ENCODE assay signal across 11 cellular contexts in genomic region chr14:68608235-68608962, GRCh38.
DNase-seq lines count a peak whose midpoint lies in the region; ATAC-seq and TF ChIP-seq lines count a peak whose summit lies in the region.
"Had no signal": no experiment of that assay in that cellular context is flagged by ENCODE, and none has a peak within 500 bp of the region (broad histone marks: within the 10 kb centered on the region; RNA-seq: fewer than 3 reads in every experiment).

No MANE protein-coding gene starts in this region.

- peaks cover 28 to 48% (median 35%) of the 10 kb centered on the region in 11 experiments for H3K9me3 ChIP-seq in BLaER1 treated with 17β-estradiol and CSF1 and Interleukin-3, amounts not matched to agents 10 nM and 100 nM (replicated peaks in 1 of 11)
- H3K9me3 ChIP-seq in Panc1 (ENCODE audit: control insufficient read depth, insufficient read depth, low read depth, low read length) (no peaks in the 10 kb centered on the region), heart right ventricle (peaks cover 0 to 10% (median 0%) of the 10 kb centered on the region in 11 donors), trophoblast cell (ENCODE audit: insufficient read depth, low read depth, low read length) (peaks cover 4% of the 10 kb centered on the region)

- peak overlapping the region; percentile 60 for H2AK5ac ChIP-seq in trophoblast cell (ENCODE audit: low read length)

- H3K9ac ChIP-seq in BLaER1 treated with 17β-estradiol and CSF1 and Interleukin-3, amounts not matched to agents 10 nM and 100 nM: peak overlapping the region; percentile 66 to 88 (median 83)
- H3K9ac ChIP-seq in trophoblast cell (ENCODE audit: low read length): no peak overlapping the region

- H3K79me2 ChIP-seq in trophoblast cell (ENCODE audit: control insufficient read depth, insufficient read depth, low read length, poor library complexity): peaks cover 6% of the 10 kb centered on the region

- H4K91ac ChIP-seq in trophoblast cell (ENCODE audit: low read depth, low read length): peak overlapping the region; percentile 74

- H3K4me3 ChIP-seq in BLaER1 treated with 17β-estradiol and CSF1 and Interleukin-3, amounts not matched to agents 10 nM and 100 nM: 0 out of 20 replicates have a peak overlapping the region, but pooled peaks of 2 of the 10 experiments have one; percentile 20 to 32
- no peak overlapping the region for H3K4me3 ChIP-seq in Panc1 (ENCODE audit: low read depth in 2 of 2, low read length in 2 of 2)
- no peak overlapping the region for H3K4me3 ChIP-seq in heart right ventricle
- H3K4me3 ChIP-seq in trophoblast cell (ENCODE audit: low read depth, low read length): no peak overlapping the region
- H3K4me3 ChIP-seq: PC-9 had no signal

- peak overlapping the region; percentile 15 for H2BK5ac ChIP-seq in trophoblast cell (ENCODE audit: low read depth, low read length, poor library complexity)

- peak overlapping the region; percentile 54 for H2BK120ac ChIP-seq in trophoblast cell (ENCODE audit: insufficient read depth, low read length, poor library complexity)

- POLR2A ChIA-PET in Panc1 (lab: Charles Lee): no interaction called here

- CTCF ChIA-PET in Panc1 (lab: Charles Lee): no interaction called here

- peak overlapping the region; percentile 79 to 99 (median 95) for H3K27ac ChIP-seq in BLaER1 treated with 17β-estradiol and CSF1 and Interleukin-3, amounts not matched to agents 10 nM and 100 nM
- H3K27ac ChIP-seq in Panc1 (ENCODE audit: low read length) (no peak overlapping the region), heart right ventricle (peak overlapping the region in 9 of 10 donors; percentile 52 to 93 (median 77)), trophoblast cell (ENCODE audit: low read depth, low read length) (peak overlapping the region; percentile 67)
- H3K27ac ChIP-seq: PC-9 had no signal

- no peak overlapping the region for H3K23ac ChIP-seq in trophoblast cell (ENCODE audit: low read length)

- in situ Hi-C loops in Panc1 (cut with HindIII; ENCODE audit: low pct_unique_long_range_greater_than_20kb, low sequenced_read_pairs): no loop called here

- peaks cover 65 to 86% (median 81%) of the 10 kb centered on the region in 10 experiments for H3K4me1 ChIP-seq in BLaER1 treated with 17β-estradiol and CSF1 and Interleukin-3, amounts not matched to agents 10 nM and 100 nM
- H3K4me1 ChIP-seq in Panc1 (ENCODE audit: control insufficient read depth, insufficient read depth, low read length) (0 out of 2 replicates have a peak, but pooled peaks cover 2% of the 10 kb centered on the region), heart right ventricle (peaks cover 13 to 61% (median 45%) of the 10 kb centered on the region in 9 donors), trophoblast cell (ENCODE audit: control insufficient read depth in 1 of 2, insufficient read depth in 2 of 2, low read length in 2 of 2) (peaks cover 39 to 40% of the 10 kb centered on the region in 2 experiments)

- H3K14ac ChIP-seq in trophoblast cell (ENCODE audit: low read length): peak overlapping the region; percentile 73

- H3K18ac ChIP-seq in trophoblast cell (ENCODE audit: low read length): peak overlapping the region; percentile 62

- H3K79me1 ChIP-seq in trophoblast cell (ENCODE audit: low read length): peaks cover 50% of the 10 kb centered on the region

- H2BK12ac ChIP-seq in trophoblast cell (ENCODE audit: low read length): peak overlapping the region; percentile 28

- H3K36me3 ChIP-seq in BLaER1 treated with 17β-estradiol and CSF1 and Interleukin-3, amounts not matched to agents 10 nM and 100 nM: peaks cover 0 to 21% (median 11%) of the 10 kb centered on the region in 11 experiments; a peak in 9 of 22 replicates
- H3K36me3 ChIP-seq in Panc1 (ENCODE audit: control insufficient read depth, insufficient read depth, low read length) (no peaks in the 10 kb centered on the region), heart right ventricle (no peaks in the 10 kb centered on the region), trophoblast cell (ENCODE audit: control insufficient read depth in 1 of 2, insufficient read depth in 2 of 2, low read length in 2 of 2) (peaks cover 0 to 3% of the 10 kb centered on the region in 2 experiments)

- peak; percentile 42; the same call in 1 of the 2 replicates for ATAC-seq in Panc1
- peak in 7 of 8 donors; percentile 18 to 67 (median 52) for ATAC-seq in heart right ventricle
- no peak for ATAC-seq in GM19463 (IDR thresholded peaks at IDR 0.05; ENCODE audit: unreplicated experiment)

- peak overlapping the region; percentile 37 for H2AFZ ChIP-seq in trophoblast cell (ENCODE audit: insufficient read depth, low read length, poor library complexity)
- H2AFZ ChIP-seq: PC-9 had no signal

- BruUV-seq in Panc1 (replicated peaks; lab: Mats Ljungman, UMichigan): no TSS peak

- intact Hi-C loops in Panc1 (cut with micrococcal nuclease; ENCODE audit: unreplicated experiment): no loop called here
- intact Hi-C loops in heart right ventricle (cut with DNase I): no loop called here

- H4K12ac ChIP-seq in trophoblast cell (ENCODE audit: low read depth, low read length): no peak overlapping the region

- DNase-seq in Panc1 (ENCODE audit: low read depth, low spot score) (no peak), heart right ventricle (peak in 1 of 2 donors; percentile 40), trophoblast cell (peak; percentile 74 to 83), OCI-M1 (lab: John Stamatoyannopoulos, UW) (no peak), NCI-H2107 (lab: John Stamatoyannopoulos, UW) (no peak), activated gamma-delta T cell (lab: John Stamatoyannopoulos, UW) (no peak)
- DNase-seq: activated CD8-positive, alpha-beta memory T cell treated with anti-CD3 and anti-CD28 coated beads, Interleukin-2, amount 50 U/mL, for 4 hours; CD4-positive, CD25-positive, alpha-beta regulatory T cell; PC-9 had no signal

- H3K4me2 ChIP-seq in BLaER1 treated with 17β-estradiol and CSF1 and Interleukin-3, amounts not matched to agents 10 nM and 100 nM: peak overlapping the region; percentile 80 to 95 (median 88)
- H3K4me2 ChIP-seq in trophoblast cell (ENCODE audit: low read length): no peak overlapping the region
- H3K4me2 ChIP-seq: PC-9 had no signal

- H3K27me3 ChIP-seq in BLaER1 treated with 17β-estradiol and CSF1 and Interleukin-3, amounts not matched to agents 10 nM and 100 nM: 0 out of 22 replicates have a peak, but pooled peaks cover 0 to 4% (median 0%) of the 10 kb centered on the region in 11 experiments
- H3K27me3 ChIP-seq in Panc1 (ENCODE audit: control insufficient read depth, insufficient read depth, low read length) (no peaks in the 10 kb centered on the region), heart right ventricle (no peaks in the 10 kb centered on the region), trophoblast cell (ENCODE audit: insufficient read depth, low read length) (no peaks in the 10 kb centered on the region)

- TF ChIP-seq CTCF in Panc1 (IDR thresholded peaks at IDR 0.05): no peak
- no peak for TF ChIP-seq CTCF in heart right ventricle (IDR thresholded peaks at IDR 0.05)

- peak overlapping the region; percentile 66 for H4K8ac ChIP-seq in trophoblast cell (ENCODE audit: low read depth, low read length)

- peak overlapping the region; percentile 25 for H3K4ac ChIP-seq in trophoblast cell (ENCODE audit: low read depth, low read length)

- WGBS in heart right ventricle, 2 donors: 62 to 77% methylated on average over 12 of the region's 12 CpGs
- WGBS in trophoblast cell (ENCODE audit: extremely low coverage, insufficient coverage, insufficient read length): no CpG with 5 or more reads among the region's 12 CpGs

- no peaks in the 10 kb centered on the region for H4K20me1 ChIP-seq in BLaER1 treated with 17β-estradiol and CSF1 and Interleukin-3, amounts not matched to agents 10 nM and 100 nM

Comparison
In these comparisons a context has a peak if more than half of its experiments do, and no peak if none do; other contexts are left out.
1. DNase-seq: peak in trophoblast cell (2 of 2); none in Panc1 (single experiment), OCI-M1 (single experiment), NCI-H2107 (single experiment) and activated gamma-delta T cell (single experiment).